ENCODE assay signal across 9 cellular contexts in genomic region chr22:29314537-29315285, GRCh38. TPM values are rescaled to one million over a fixed set of nuclear protein-coding genes. Genes with fewer than 3 reads are reported as not detected.
DNase-seq lines count a peak whose midpoint lies in the region; ATAC-seq and TF ChIP-seq lines count a peak whose summit lies in the region.
"Had no signal": no experiment of that assay in that cellular context is flagged by ENCODE, and none has a peak within 500 bp of the region (broad histone marks: within the 10 kb centered on the region; RNA-seq: fewer than 3 reads in every experiment).

No MANE protein-coding gene starts in this region.

- no peak for ATAC-seq in left cardiac atrium
- ATAC-seq in HG03045 (IDR thresholded peaks at IDR 0.05; ENCODE audit: unreplicated experiment), result no peak
- no peak for ATAC-seq in GM19463 (IDR thresholded peaks at IDR 0.05; ENCODE audit: unreplicated experiment)

- H3K27me3 ChIP-seq in right atrium auricular region (peaks cover 0 to 18% of the 10 kb centered on the region in 2 donors), mesendoderm (ENCODE audit: insufficient read depth, low read length, poor library complexity) (peaks cover 12% of the 10 kb centered on the region), vagina (peaks cover 4% of the 10 kb centered on the region)

- peak overlapping the region; percentile 60 for H3K18ac ChIP-seq in mesendoderm (ENCODE audit: low read length)

- peak overlapping the region; percentile 75 for H3K4me2 ChIP-seq in mesendoderm (ENCODE audit: low read length)

- no peak overlapping the region for H4K5ac ChIP-seq in mesendoderm (ENCODE audit: low read length)

- H2BK120ac ChIP-seq in mesendoderm (ENCODE audit: low read depth, low read length), result no peak overlapping the region

- no peak overlapping the region for H2BK5ac ChIP-seq in mesendoderm (ENCODE audit: low read length)

- no peak for TF ChIP-seq POLR2A in vagina (IDR thresholded peaks at IDR 0.05)

- H3K27ac ChIP-seq in right atrium auricular region (no peak overlapping the region), angular gyrus (ENCODE audit: low read depth, low read length) (peak overlapping the region; percentile 52), mesendoderm (ENCODE audit: low read depth, low read length) (no peak overlapping the region), vagina (no peak overlapping the region), RWPE1 (no peak overlapping the region)

- H3K4me1 ChIP-seq in right atrium auricular region (peaks cover 0 to 62% of the 10 kb centered on the region in 2 donors), mesendoderm (ENCODE audit: control insufficient read depth, low read depth, low read length) (no peaks in the 10 kb centered on the region), vagina (peaks cover 53% of the 10 kb centered on the region)

- intact Hi-C loops in left cardiac atrium (cut with DNase I) (no loop called here), vagina (cut with DNase I) (loop anchor here (10.0 kb wide), 1 partner anchor 70 kb away; the partner anchor contains the start of gene AP1B1)

- H3K79me1 ChIP-seq in mesendoderm (ENCODE audit: low read length), result no peaks in the 10 kb centered on the region

- TF ChIP-seq CTCF in right atrium auricular region (IDR thresholded peaks at IDR 0.05) (no peak), vagina (IDR thresholded peaks at IDR 0.05) (no peak), RWPE1 (conservative IDR thresholded peaks at IDR 0.05; ENCODE audit: low read depth) (no peak)

- H3K56ac ChIP-seq in mesendoderm (ENCODE audit: low read length), result peak overlapping the region; percentile 85

- H3K4me3 ChIP-seq in right atrium auricular region (peak overlapping the region; percentile 22 to 49), mesendoderm (ENCODE audit: low read length) (no peak overlapping the region), vagina (peak overlapping the region; percentile 27 to 49)

- no peak overlapping the region for H4K8ac ChIP-seq in mesendoderm (ENCODE audit: low read depth, low read length)

- H3K9me3 ChIP-seq in right atrium auricular region, result no peaks in the 10 kb centered on the region
- H3K9me3 ChIP-seq in vagina, result no peaks in the 10 kb centered on the region

- no peak overlapping the region for H2AK5ac ChIP-seq in mesendoderm (ENCODE audit: low read length)

- H2BK15ac ChIP-seq in mesendoderm (replicated peaks; ENCODE audit: low read depth), result no peak overlapping the region

- H3K36me3 ChIP-seq in right atrium auricular region, result peaks cover 9% of the 10 kb centered on the region
- no peaks in the 10 kb centered on the region for H3K36me3 ChIP-seq in mesendoderm (ENCODE audit: control insufficient read depth, insufficient read depth, low read length)
- no peaks in the 10 kb centered on the region for H3K36me3 ChIP-seq in vagina

- H3K79me2 ChIP-seq in mesendoderm (ENCODE audit: control insufficient read depth, insufficient read depth, low read length), result no peaks in the 10 kb centered on the region

- WGBS in mesendoderm (ENCODE audit: extremely low coverage, insufficient coverage, low lambda C conversion rate), result no CpG with 5 or more reads among the region's 69 CpGs

- POLR2A ChIA-PET in RWPE1 (lab: Yijun Ruan, JAX; ENCODE audit: low non-redundant PET), result no interaction called here

- H3K23ac ChIP-seq in mesendoderm (ENCODE audit: low read length), result peak overlapping the region; percentile 89

- CTCF ChIA-PET in RWPE1 (lab: Yijun Ruan, JAX), result interaction anchor here (0.7 kb wide), 1 partner anchor 45 kb away, joined by 7 read pairs; no protein-coding TSS in a partner anchor

- DNase-seq in right atrium auricular region (ENCODE audit: low spot score), result no peak
- no peak for DNase-seq in left cardiac atrium
- no peak for DNase-seq in mesendoderm
- DNase-seq in vagina (ENCODE audit: extremely low spot score in 2 of 2), result no peak
- no peak for DNase-seq in RWPE1 (ENCODE audit: low spot score)
- DNase-seq: T1000 had no signal

- H3K9ac ChIP-seq in mesendoderm (ENCODE audit: low read length), result peak overlapping the region; percentile 66

- H3K4ac ChIP-seq in mesendoderm (ENCODE audit: low read depth, low read length), result no peak overlapping the region

RNA-seq across cellular contexts. Expression of gene RASL10A, which starts 0.8 kb away (rescaled TPM):
- total RNA-seq in right atrium auricular region (1 to 10 TPM; 1.1 to 1.8 TPM), left cardiac atrium (1 to 10 TPM; 1.0 to 3.1 TPM), vagina (not detected)
- 1.3 TPM for polyA plus RNA-seq in mesendoderm (2013, experiment 1 of 2)
- polyA plus RNA-seq in mesendoderm (2013, experiment 2 of 2), result 1.5 TPM

RNA-seq across cellular contexts. Expression of gene GAS2L1, which starts 8.3 kb away (rescaled TPM):
- total RNA-seq in right atrium auricular region, result 10 to 100 TPM; 19.4 to 28.0 TPM
- total RNA-seq in left cardiac atrium, result 10 to 100 TPM; 20.1 to 25.2 TPM
- 12.6 TPM for polyA plus RNA-seq in mesendoderm (2013, experiment 1 of 2)
- 12.0 TPM for polyA plus RNA-seq in mesendoderm (2013, experiment 2 of 2)
- 17.4 TPM for total RNA-seq in vagina

RNA-seq across cellular contexts. Expression of gene EWSR1, which starts 46.6 kb away (rescaled TPM):
- total RNA-seq in right atrium auricular region (100 to 1,000 TPM; 153 to 179 TPM), left cardiac atrium (100 to 1,000 TPM; 109 to 175 TPM), vagina (164 TPM)
- polyA plus RNA-seq in mesendoderm (2013, experiment 1 of 2), result 366 TPM
- polyA plus RNA-seq in mesendoderm (2013, experiment 2 of 2), result 366 TPM

RNA-seq across cellular contexts. Expression of gene RHBDD3, which starts 46.9 kb away (rescaled TPM):
- total RNA-seq in right atrium auricular region (10 to 100 TPM; 16.5 to 23.4 TPM), left cardiac atrium (10 to 100 TPM; 15.6 to 19.0 TPM), vagina (29.7 TPM)
- 39.0 TPM for polyA plus RNA-seq in mesendoderm (2013, experiment 1 of 2)
- polyA plus RNA-seq in mesendoderm (2013, experiment 2 of 2), result 37.0 TPM
